In the genomic region with DNA sequence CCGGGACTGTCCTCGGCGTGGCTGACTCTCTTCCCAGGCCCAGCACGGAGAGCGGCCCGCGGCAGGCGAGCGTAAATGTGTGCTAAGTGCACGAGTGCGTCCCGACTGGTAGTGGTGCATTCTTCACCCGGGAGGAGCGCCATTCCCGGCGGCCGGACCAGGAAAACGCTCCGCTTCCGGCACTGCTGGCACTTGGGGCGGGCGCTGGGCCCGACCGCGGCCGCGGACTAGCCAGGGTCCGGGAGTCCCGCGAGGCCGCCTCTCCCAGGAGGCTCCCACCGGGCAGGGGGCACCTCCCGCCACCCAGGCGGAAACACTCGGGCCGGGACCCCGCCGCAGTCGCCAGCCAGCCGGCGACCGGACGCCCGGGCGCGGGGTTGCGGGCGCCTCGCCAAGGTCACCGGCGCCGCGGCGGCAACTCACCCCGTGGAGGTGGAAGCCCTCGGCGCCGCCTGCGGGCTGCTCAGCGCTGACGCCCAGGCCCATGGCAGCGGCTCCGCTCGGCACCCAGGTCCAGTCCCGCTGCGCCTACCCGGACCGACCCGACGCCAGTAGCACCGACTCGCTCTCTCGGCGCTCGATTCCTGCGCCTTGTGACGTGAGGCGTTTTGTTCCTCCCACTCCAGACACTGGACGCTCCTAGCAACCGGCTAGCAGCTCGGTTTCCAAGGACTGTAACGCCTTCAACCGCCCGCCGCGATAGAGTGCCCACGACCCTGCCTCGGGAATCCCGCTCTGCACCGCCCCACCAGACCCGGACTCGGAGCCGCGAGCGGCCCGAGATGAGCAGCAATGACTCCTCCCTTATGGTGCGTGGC, we compare ENCODE assay signal across 1 cellular context.
TF ChIP-seq lines count a peak whose summit lies in the region.

A gene (minus strand): TSS at position 572 of the 818 bp plus-strand sequence. CDS start 86 bp downstream, at position 486.
A gene with protein sequence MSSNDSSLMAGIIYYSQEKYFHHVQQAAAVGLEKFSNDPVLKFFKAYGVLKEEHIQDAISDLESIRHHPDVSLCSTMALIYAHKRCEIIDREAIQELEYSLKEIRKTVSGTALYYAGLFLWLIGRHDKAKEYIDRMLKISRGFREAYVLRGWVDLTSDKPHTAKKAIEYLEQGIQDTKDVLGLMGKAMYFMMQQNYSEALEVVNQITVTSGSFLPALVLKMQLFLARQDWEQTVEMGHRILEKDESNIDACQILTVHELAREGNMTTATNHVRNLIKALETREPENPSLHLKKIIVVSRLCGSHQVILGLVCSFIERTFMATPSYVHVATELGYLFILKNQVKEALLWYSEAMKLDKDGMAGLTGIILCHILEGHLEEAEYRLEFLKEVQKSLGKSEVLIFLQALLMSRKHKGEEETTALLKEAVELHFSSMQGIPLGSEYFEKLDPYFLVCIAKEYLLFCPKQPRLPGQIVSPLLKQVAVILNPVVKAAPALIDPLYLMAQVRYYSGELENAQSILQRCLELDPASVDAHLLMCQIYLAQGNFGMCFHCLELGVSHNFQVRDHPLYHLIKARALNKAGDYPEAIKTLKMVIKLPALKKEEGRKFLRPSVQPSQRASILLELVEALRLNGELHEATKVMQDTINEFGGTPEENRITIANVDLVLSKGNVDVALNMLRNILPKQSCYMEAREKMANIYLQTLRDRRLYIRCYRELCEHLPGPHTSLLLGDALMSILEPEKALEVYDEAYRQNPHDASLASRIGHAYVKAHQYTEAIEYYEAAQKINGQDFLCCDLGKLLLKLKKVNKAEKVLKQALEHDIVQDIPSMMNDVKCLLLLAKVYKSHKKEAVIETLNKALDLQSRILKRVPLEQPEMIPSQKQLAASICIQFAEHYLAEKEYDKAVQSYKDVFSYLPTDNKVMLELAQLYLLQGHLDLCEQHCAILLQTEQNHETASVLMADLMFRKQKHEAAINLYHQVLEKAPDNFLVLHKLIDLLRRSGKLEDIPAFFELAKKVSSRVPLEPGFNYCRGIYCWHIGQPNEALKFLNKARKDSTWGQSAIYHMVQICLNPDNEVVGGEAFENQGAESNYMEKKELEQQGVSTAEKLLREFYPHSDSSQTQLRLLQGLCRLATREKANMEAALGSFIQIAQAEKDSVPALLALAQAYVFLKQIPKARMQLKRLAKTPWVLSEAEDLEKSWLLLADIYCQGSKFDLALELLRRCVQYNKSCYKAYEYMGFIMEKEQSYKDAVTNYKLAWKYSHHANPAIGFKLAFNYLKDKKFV (N-terminal part only) (plus strand): TSS at position 625 of the 818 bp plus-strand sequence. CDS start 158 bp downstream, at position 783.

TF ChIP-seq in K562, 482 proteins besides CTCF, POLR2A, EP300 and RAD21 (continued from another document and continues in another):
- TF ChIP-seq NELFE (IDR thresholded peaks at IDR 0.05; ENCODE audit: insufficient read depth, insufficient read length) (no peak), RBM25 (IDR thresholded peaks at IDR 0.05; ENCODE audit: low read depth, low read length, severe bottlenecking) (no peak), ZNF174 (CRISPR knock-in tag; IDR thresholded peaks at IDR 0.05) (no peak), ASH1L (IDR thresholded peaks at IDR 0.05; ENCODE audit: borderline replicate concordance, low read depth, partially characterized antibody) (no peak), WHSC1 (IDR thresholded peaks at IDR 0.05; ENCODE audit: low read length) (no peak), NR2C2 (CRISPR knock-in tag; IDR thresholded peaks at IDR 0.05) (0 out of 2 replicates have a peak, but pooled peaks have one; percentile 65), NR2C2 (tag; IDR thresholded peaks at IDR 0.05) (peak; percentile 88), SOX6 (IDR thresholded peaks at IDR 0.05) (0 out of 2 replicates have a peak, but pooled peaks have one; percentile 20), ZNF644 (tag; IDR thresholded peaks at IDR 0.05; ENCODE audit: low read depth) (no peak), TCF7 (IDR thresholded peaks at IDR 0.05; ENCODE audit: borderline replicate concordance) (0 out of 2 replicates have a peak, but pooled peaks have one; percentile 28), CBFB (CRISPR knock-in tag; IDR thresholded peaks at IDR 0.05) (peak; percentile 32; the same call in 1 of the 2 replicates), RFX5 (IDR thresholded peaks at IDR 0.05; ENCODE audit: low read depth, low read length) (no peak), HIVEP1 (CRISPR knock-in tag; IDR thresholded peaks at IDR 0.05) (no peak), CCNT2 (IDR thresholded peaks at IDR 0.05; ENCODE audit: borderline replicate concordance, extremely low read depth, insufficient read length, low read depth, low read length) (peak; percentile 73), BMI1 (IDR thresholded peaks at IDR 0.05; ENCODE audit: low read length) (peak; percentile 58; the same call in 1 of the 2 replicates), ELF1 (tag; IDR thresholded peaks at IDR 0.05) (peak; percentile 84), ZNF766 (CRISPR knock-in tag; conservative IDR thresholded peaks at IDR 0.05) (no peak), FOS (IDR thresholded peaks at IDR 0.05; ENCODE audit: extremely low read depth, insufficient read length) (no peak), KAT8 (IDR thresholded peaks at IDR 0.05; ENCODE audit: low read depth) (no peak), FOXA3 (CRISPR knock-in tag; conservative IDR thresholded peaks at IDR 0.05 in 1 of 2, IDR thresholded peaks at IDR 0.05 in 1 of 2) (no peak)
- TF ChIP-seq, protein P1, sequence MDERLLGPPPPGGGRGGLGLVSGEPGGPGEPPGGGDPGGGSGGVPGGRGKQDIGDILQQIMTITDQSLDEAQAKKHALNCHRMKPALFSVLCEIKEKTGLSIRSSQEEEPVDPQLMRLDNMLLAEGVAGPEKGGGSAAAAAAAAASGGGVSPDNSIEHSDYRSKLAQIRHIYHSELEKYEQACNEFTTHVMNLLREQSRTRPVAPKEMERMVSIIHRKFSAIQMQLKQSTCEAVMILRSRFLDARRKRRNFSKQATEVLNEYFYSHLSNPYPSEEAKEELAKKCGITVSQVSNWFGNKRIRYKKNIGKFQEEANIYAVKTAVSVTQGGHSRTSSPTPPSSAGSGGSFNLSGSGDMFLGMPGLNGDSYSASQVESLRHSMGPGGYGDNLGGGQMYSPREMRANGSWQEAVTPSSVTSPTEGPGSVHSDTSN (CRISPR knock-in tag; IDR thresholded peaks at IDR 0.05; ENCODE audit: low read depth) = no peak
- TF ChIP-seq, protein P1 (tag; conservative IDR thresholded peaks at IDR 0.05; ENCODE audit: low read depth) = no peak
- TF ChIP-seq, protein P2, sequence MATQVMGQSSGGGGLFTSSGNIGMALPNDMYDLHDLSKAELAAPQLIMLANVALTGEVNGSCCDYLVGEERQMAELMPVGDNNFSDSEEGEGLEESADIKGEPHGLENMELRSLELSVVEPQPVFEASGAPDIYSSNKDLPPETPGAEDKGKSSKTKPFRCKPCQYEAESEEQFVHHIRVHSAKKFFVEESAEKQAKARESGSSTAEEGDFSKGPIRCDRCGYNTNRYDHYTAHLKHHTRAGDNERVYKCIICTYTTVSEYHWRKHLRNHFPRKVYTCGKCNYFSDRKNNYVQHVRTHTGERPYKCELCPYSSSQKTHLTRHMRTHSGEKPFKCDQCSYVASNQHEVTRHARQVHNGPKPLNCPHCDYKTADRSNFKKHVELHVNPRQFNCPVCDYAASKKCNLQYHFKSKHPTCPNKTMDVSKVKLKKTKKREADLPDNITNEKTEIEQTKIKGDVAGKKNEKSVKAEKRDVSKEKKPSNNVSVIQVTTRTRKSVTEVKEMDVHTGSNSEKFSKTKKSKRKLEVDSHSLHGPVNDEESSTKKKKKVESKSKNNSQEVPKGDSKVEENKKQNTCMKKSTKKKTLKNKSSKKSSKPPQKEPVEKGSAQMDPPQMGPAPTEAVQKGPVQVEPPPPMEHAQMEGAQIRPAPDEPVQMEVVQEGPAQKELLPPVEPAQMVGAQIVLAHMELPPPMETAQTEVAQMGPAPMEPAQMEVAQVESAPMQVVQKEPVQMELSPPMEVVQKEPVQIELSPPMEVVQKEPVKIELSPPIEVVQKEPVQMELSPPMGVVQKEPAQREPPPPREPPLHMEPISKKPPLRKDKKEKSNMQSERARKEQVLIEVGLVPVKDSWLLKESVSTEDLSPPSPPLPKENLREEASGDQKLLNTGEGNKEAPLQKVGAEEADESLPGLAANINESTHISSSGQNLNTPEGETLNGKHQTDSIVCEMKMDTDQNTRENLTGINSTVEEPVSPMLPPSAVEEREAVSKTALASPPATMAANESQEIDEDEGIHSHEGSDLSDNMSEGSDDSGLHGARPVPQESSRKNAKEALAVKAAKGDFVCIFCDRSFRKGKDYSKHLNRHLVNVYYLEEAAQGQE (CRISPR knock-in tag; IDR thresholded peaks at IDR 0.05; ENCODE audit: low read depth) = peak; percentile 55; the same call in 1 of the 2 replicates
- TF ChIP-seq, protein P3, sequence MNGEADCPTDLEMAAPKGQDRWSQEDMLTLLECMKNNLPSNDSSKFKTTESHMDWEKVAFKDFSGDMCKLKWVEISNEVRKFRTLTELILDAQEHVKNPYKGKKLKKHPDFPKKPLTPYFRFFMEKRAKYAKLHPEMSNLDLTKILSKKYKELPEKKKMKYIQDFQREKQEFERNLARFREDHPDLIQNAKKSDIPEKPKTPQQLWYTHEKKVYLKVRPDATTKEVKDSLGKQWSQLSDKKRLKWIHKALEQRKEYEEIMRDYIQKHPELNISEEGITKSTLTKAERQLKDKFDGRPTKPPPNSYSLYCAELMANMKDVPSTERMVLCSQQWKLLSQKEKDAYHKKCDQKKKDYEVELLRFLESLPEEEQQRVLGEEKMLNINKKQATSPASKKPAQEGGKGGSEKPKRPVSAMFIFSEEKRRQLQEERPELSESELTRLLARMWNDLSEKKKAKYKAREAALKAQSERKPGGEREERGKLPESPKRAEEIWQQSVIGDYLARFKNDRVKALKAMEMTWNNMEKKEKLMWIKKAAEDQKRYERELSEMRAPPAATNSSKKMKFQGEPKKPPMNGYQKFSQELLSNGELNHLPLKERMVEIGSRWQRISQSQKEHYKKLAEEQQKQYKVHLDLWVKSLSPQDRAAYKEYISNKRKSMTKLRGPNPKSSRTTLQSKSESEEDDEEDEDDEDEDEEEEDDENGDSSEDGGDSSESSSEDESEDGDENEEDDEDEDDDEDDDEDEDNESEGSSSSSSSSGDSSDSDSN (IDR thresholded peaks at IDR 0.05; ENCODE audit: borderline replicate concordance in 1 of 2, low read depth in 2 of 2, low read length in 2 of 2) = peak in 1 of 2 experiments; percentile 64; a peak in 1 of 4 replicates
- TF ChIP-seq, protein P4, sequence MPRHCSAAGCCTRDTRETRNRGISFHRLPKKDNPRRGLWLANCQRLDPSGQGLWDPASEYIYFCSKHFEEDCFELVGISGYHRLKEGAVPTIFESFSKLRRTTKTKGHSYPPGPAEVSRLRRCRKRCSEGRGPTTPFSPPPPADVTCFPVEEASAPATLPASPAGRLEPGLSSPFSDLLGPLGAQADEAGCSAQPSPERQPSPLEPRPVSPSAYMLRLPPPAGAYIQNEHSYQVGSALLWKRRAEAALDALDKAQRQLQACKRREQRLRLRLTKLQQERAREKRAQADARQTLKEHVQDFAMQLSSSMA (CRISPR knock-in tag; IDR thresholded peaks at IDR 0.05) = peak; percentile 49; the same call in 1 of the 2 replicates
- TF ChIP-seq, protein P5, sequence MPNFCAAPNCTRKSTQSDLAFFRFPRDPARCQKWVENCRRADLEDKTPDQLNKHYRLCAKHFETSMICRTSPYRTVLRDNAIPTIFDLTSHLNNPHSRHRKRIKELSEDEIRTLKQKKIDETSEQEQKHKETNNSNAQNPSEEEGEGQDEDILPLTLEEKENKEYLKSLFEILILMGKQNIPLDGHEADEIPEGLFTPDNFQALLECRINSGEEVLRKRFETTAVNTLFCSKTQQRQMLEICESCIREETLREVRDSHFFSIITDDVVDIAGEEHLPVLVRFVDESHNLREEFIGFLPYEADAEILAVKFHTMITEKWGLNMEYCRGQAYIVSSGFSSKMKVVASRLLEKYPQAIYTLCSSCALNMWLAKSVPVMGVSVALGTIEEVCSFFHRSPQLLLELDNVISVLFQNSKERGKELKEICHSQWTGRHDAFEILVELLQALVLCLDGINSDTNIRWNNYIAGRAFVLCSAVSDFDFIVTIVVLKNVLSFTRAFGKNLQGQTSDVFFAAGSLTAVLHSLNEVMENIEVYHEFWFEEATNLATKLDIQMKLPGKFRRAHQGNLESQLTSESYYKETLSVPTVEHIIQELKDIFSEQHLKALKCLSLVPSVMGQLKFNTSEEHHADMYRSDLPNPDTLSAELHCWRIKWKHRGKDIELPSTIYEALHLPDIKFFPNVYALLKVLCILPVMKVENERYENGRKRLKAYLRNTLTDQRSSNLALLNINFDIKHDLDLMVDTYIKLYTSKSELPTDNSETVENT (CRISPR knock-in tag; IDR thresholded peaks at IDR 0.05) = 0 out of 2 replicates have a peak, but pooled peaks have one; percentile 14
- TF ChIP-seq, protein P6, sequence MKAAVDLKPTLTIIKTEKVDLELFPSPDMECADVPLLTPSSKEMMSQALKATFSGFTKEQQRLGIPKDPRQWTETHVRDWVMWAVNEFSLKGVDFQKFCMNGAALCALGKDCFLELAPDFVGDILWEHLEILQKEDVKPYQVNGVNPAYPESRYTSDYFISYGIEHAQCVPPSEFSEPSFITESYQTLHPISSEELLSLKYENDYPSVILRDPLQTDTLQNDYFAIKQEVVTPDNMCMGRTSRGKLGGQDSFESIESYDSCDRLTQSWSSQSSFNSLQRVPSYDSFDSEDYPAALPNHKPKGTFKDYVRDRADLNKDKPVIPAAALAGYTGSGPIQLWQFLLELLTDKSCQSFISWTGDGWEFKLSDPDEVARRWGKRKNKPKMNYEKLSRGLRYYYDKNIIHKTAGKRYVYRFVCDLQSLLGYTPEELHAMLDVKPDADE (conservative IDR thresholded peaks at IDR 0.05; ENCODE audit: control insufficient read depth, low read depth, low read length) = 0 out of 2 replicates have a peak, but pooled peaks have one; percentile 44
- TF ChIP-seq, protein P7, sequence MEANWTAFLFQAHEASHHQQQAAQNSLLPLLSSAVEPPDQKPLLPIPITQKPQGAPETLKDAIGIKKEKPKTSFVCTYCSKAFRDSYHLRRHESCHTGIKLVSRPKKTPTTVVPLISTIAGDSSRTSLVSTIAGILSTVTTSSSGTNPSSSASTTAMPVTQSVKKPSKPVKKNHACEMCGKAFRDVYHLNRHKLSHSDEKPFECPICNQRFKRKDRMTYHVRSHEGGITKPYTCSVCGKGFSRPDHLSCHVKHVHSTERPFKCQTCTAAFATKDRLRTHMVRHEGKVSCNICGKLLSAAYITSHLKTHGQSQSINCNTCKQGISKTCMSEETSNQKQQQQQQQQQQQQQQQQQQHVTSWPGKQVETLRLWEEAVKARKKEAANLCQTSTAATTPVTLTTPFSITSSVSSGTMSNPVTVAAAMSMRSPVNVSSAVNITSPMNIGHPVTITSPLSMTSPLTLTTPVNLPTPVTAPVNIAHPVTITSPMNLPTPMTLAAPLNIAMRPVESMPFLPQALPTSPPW (CRISPR knock-in tag; IDR thresholded peaks at IDR 0.05) = no peak; the same call in 1 of the 2 replicates
